In genomic region chr1:155127672-155128468, GRCh38 we compare ENCODE assay signal across 8 cellular contexts. TPM values are rescaled to one million over a fixed set of nuclear protein-coding genes. Genes with fewer than 3 reads are reported as not detected.
A peak's percentile ranks its signal among the peaks of the same experiment; 100 is the strongest.
DNase-seq lines count a peak whose midpoint lies in the region; ATAC-seq and TF ChIP-seq lines count a peak whose summit lies in the region.

Gene EFNA1 (plus strand): TSS chr1:155127876. CDS start chr1:155127978, 102 bp downstream.

- peak in 1 of 4 donors; percentile 64 for TF ChIP-seq POLR2A in stomach (IDR thresholded peaks at IDR 0.05)

- TF ChIP-seq EP300 in stomach (IDR thresholded peaks at IDR 0.05): no peak

- peak within 1 kb of the TSS; percentile 93 to 100 (median 98) for H3K27ac ChIP-seq in stomach

- H3K27ac Mint-ChIP-seq in activated T-cell treated with anti-CD3 and anti-CD28 coated beads, Interleukin-2, amount 50 U/mL, for 24 hours: peak within 1 kb of the TSS; percentile 59

- H3K4me1 ChIP-seq in mononuclear cell (ENCODE audit: insufficient read depth, low read length): peaks cover 30% of the 10 kb centered on the region
- H3K4me1 ChIP-seq in stomach: peaks cover 55 to 93% (median 87%) of the 10 kb centered on the region in 4 donors

- TF ChIP-seq CTCF in stomach (IDR thresholded peaks at IDR 0.05): no peak

- intact Hi-C loops in stomach (cut with DNase I; ENCODE audit: low total_unique reads): no loop called here

- DNase-seq in EH (ENCODE audit: low read depth): peak; percentile 40
- peak; percentile 24 for DNase-seq in NCI-H2171 (lab: John Stamatoyannopoulos, UW)
- DNase-seq in activated T-cell treated with anti-CD3 and anti-CD28 coated beads, Interleukin-2, amount 50 U/mL, for 24 hours: peak; percentile 67
- peak; percentile 79 for DNase-seq in stomach
- DNase-seq in NK-92 treated with Interleukin-12 subunit alpha and Interleukin-12 subunit beta, amount 100 ng/mL, for 24 hours (lab: John Stamatoyannopoulos, UW): no peak

- H3K9me3 ChIP-seq in mononuclear cell (ENCODE audit: low read depth, low read length): no peaks in the 10 kb centered on the region
- H3K9me3 ChIP-seq in stomach: no peaks in the 10 kb centered on the region

- peak within 1 kb of the TSS; percentile 73 for H3K4me3 Mint-ChIP-seq in activated T-cell treated with anti-CD3 and anti-CD28 coated beads, Interleukin-2, amount 50 U/mL, for 24 hours

- peak; percentile 56 for ATAC-seq in esophagus mucosa
- ATAC-seq in HG03039 (IDR thresholded peaks at IDR 0.05; ENCODE audit: unreplicated experiment): no peak

- WGBS in stomach, 5 donors: 1 to 4% (median 1%) methylated on average over 14 to 45 of the region's 45 CpGs

- H3K9me3 Mint-ChIP-seq in activated T-cell treated with anti-CD3 and anti-CD28 coated beads, Interleukin-2, amount 50 U/mL, for 24 hours: no peaks in the 10 kb centered on the region

- H3K27me3 Mint-ChIP-seq in activated T-cell treated with anti-CD3 and anti-CD28 coated beads, Interleukin-2, amount 50 U/mL, for 24 hours: peaks cover 25% of the 10 kb centered on the region

- H3K4me1 Mint-ChIP-seq in activated T-cell treated with anti-CD3 and anti-CD28 coated beads, Interleukin-2, amount 50 U/mL, for 24 hours (ENCODE audit: low read depth): peaks cover 35% of the 10 kb centered on the region

- peaks cover 16 to 22% (median 18%) of the 10 kb centered on the region in 4 donors for H3K36me3 ChIP-seq in stomach

- H3K4me3 ChIP-seq in mononuclear cell (ENCODE audit: low read length) (peak within 1 kb of the TSS; percentile 21), stomach (peak within 1 kb of the TSS; percentile 73 to 78 (median 74))

- H3K27me3 ChIP-seq in mononuclear cell (ENCODE audit: insufficient read depth, low read length) (peaks cover 47% of the 10 kb centered on the region), stomach (peaks cover 0 to 37% (median 9%) of the 10 kb centered on the region in 3 donors)

- H3K36me3 Mint-ChIP-seq in activated T-cell treated with anti-CD3 and anti-CD28 coated beads, Interleukin-2, amount 50 U/mL, for 24 hours (ENCODE audit: low read depth): no peaks in the 10 kb centered on the region

RNA-seq across cellular contexts. Expression of gene EFNA1, which starts in this region (rescaled TPM):
- 40.9 TPM for total RNA-seq in esophagus mucosa
- 0.84 TPM for total RNA-seq in mononuclear cell
- 10 to 100 TPM; 12.2 to 75.3 (median 36.0) TPM for total RNA-seq in stomach
- polyA plus RNA-seq in stomach: 10 to 100 TPM; 31.3 to 65.8 (median 47.7) TPM
